Comparison of ENCODE assay signal across 12 cellular contexts in the genomic region with DNA sequence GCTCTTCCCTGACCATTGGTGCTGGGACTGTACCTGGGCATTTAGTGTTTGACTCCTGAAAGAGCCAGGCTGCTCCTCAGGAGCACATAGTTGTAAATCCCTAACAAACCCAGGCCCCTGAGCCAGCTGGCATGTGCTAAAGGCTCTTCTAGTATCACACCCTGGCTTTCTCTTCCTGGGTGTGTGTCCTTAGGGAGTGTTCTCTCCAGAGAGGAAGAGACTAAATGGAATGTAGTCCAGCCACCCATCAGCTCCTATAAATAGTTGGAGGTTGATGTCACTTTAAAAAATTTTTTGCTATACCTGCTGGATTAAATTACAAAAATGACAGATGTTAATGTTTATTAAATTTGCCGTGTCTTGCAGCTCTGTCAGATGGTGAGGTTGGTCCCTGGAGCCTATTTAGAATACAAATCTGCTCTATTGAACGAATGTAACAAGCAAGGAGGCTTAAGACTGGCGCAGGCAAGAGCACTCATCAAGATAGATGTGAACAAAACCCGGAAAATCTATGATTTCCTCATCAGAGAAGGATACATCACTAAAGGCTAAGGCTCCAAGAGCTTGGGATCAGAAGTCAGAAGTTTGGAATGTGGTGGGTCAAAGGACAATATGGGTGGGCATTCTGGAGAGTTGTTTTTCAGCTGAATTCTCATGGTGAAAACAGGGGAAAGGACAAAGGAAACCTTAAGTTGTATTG. TPM values are rescaled to one million over a fixed set of nuclear protein-coding genes. Genes with fewer than 3 reads are reported as not detected.
DNase-seq lines count a peak whose midpoint lies in the region; FAIRE-seq and TF ChIP-seq lines count a peak whose summit lies in the region.
"Had no signal": no experiment of that assay in that cellular context is flagged by ENCODE, and none has a peak within 500 bp of the region (broad histone marks: within the 10 kb centered on the region; RNA-seq: fewer than 3 reads in every experiment).

No MANE protein-coding gene starts in this region.

- TF ChIP-seq CTCF in BJ (IDR thresholded peaks at IDR 0.05; ENCODE audit: insufficient read depth, low read depth, low read length): no peak
- TF ChIP-seq CTCF in endothelial cell of umbilical vein (IDR thresholded peaks at IDR 0.05; ENCODE audit: extremely low read depth in 1 of 2, insufficient read depth in 1 of 2, low read depth in 1 of 2, low read length in 2 of 2): no peak
- TF ChIP-seq CTCF in dorsolateral prefrontal cortex (IDR thresholded peaks at IDR 0.05 in 54 of 56, conservative IDR thresholded peaks at IDR 0.05 in 2 of 56; ENCODE audit: low read depth in 1 of 56, partially characterized antibody in 56 of 56): no peak

- intact Hi-C loops in endothelial cell of umbilical vein (cut with micrococcal nuclease): loop anchor here (1.0 kb wide), 3 partner anchors 8 to 12 kb away; no protein-coding TSS in a partner anchor
- intact Hi-C loops in dorsolateral prefrontal cortex (cut with DNase I): no loop called here

- H3K4me1 ChIP-seq in endothelial cell of umbilical vein (ENCODE audit: control insufficient read depth, extremely low read depth, insufficient read depth, low read length) (peaks cover 22% of the 10 kb centered on the region), mesodermal cell (ENCODE audit: control insufficient read depth, insufficient read depth, low read length, poor library complexity, severe bottlenecking) (peaks cover 11% of the 10 kb centered on the region)

- no peaks in the 10 kb centered on the region for H4K20me1 ChIP-seq in endothelial cell of umbilical vein (replicated peaks; ENCODE audit: control insufficient read depth, extremely low read depth, insufficient read depth, low read length)

- FAIRE-seq in endothelial cell of umbilical vein (lab: Jason Lieb, UNC): no peak

- POLR2A ChIA-PET in BJ (lab: Charles Lee) (interaction anchor here (0.6 kb wide), 1 partner anchor 30 kb away, joined by 5 read pairs; no protein-coding TSS in a partner anchor), endothelial cell of umbilical vein (lab: Charles Lee) (interaction anchor here (0.6 to 1.6 kb wide), 4 partner anchors 12 to 69 kb away, joined by 3 to 8 read pairs (median 4); partner anchors contain the start of genes ACACA and TADA2A)

- H3K4me3 ChIP-seq in BJ (ENCODE audit: low read depth, low read length): no peak overlapping the region
- H3K4me3 ChIP-seq in endothelial cell of umbilical vein (replicated peaks in 1 of 3; ENCODE audit: insufficient read depth in 1 of 3, low read depth in 1 of 3, low read length in 3 of 3): peak overlapping the region in 1 of 3 experiments; percentile 26
- H3K4me3 ChIP-seq in mesodermal cell (ENCODE audit: extremely low read depth, insufficient read depth, low read length, poor library complexity, severe bottlenecking): no peak overlapping the region
- H3K4me3 ChIP-seq in dorsolateral prefrontal cortex: no peak overlapping the region
- H3K4me3 ChIP-seq: cardiac muscle cell had no signal

- DNase-seq in BJ (ENCODE audit: low read depth) (peak; percentile 50), NCI-H446 treated with DMSO at 0.1 percent for 48 hours (lab: John Stamatoyannopoulos, UW) (peak; percentile 26), endothelial cell of umbilical vein (ENCODE audit: low read depth, low spot score) (peak; percentile 86), activated gamma-delta T cell treated with Interleukin-2 at 50 U/mL for 16 hours (no peak), iPS-NIHi7 (ENCODE audit: extremely low spot score) (no peak), dorsolateral prefrontal cortex (no peak)
- DNase-seq in activated CD4-positive, alpha-beta T cell treated with anti-CD3 and anti-CD28 coated beads for 1 hour: no peak
- DNase-seq: activated CD4-positive, alpha-beta T cell treated with anti-CD3 and anti-CD28 coated beads, Interleukin-2, amount 50 U/mL, for 1 hour; CD8-positive, alpha-beta memory T cell; stimulated activated CD4-positive, alpha-beta T cell treated with anti-CD3 and anti-CD28 coated beads, Interleukin-2, amount 100 ng/mL, for 24 hours had no signal

- CTCF ChIA-PET in BJ (lab: Yijun Ruan, JAX) (interaction anchor here (0.6 to 1.7 kb wide), 5 partner anchors 11 to 54 kb away, joined by 3 to 7 read pairs (median 3); no protein-coding TSS in a partner anchor), endothelial cell of umbilical vein (lab: Charles Lee) (interaction anchor here (0.7 to 1.5 kb wide), 10 partner anchors 10 to 103 kb away, joined by 3 to 11 read pairs (median 4); partner anchors contain the start of gene DUSP14)

- peak overlapping the region; percentile 77 for H3K4me2 ChIP-seq in endothelial cell of umbilical vein (ENCODE audit: insufficient read depth, low read length)

- dilution Hi-C loops in endothelial cell of umbilical vein (cut with MboI; ENCODE audit: extremely low pct_ligation_motif_present, low sequenced_read_pairs): no loop called here

- H3K79me2 ChIP-seq in endothelial cell of umbilical vein (ENCODE audit: control insufficient read depth, insufficient read depth, low read length): no peaks in the 10 kb centered on the region

- peak overlapping the region; percentile 56 for H2AFZ ChIP-seq in endothelial cell of umbilical vein (ENCODE audit: low read depth, low read length)

- H3K9ac ChIP-seq in endothelial cell of umbilical vein (replicated peaks; ENCODE audit: extremely low read depth, insufficient read depth, low read length): peak overlapping the region; percentile 58

- H3K36me3 ChIP-seq in BJ (ENCODE audit: control insufficient read depth, insufficient read depth, low read length) (peaks cover 8% of the 10 kb centered on the region), endothelial cell of umbilical vein (ENCODE audit: control insufficient read depth in 2 of 2, extremely low read depth in 1 of 2, insufficient read depth in 2 of 2, low read length in 2 of 2) (peaks cover 3 to 9% of the 10 kb centered on the region in 2 experiments), mesodermal cell (ENCODE audit: control insufficient read depth, insufficient read depth, low read length) (peaks cover 83% of the 10 kb centered on the region)

- H3K27me3 ChIP-seq in BJ (ENCODE audit: control insufficient read depth, insufficient read depth, low read length) (no peaks in the 10 kb centered on the region), endothelial cell of umbilical vein (ENCODE audit: control insufficient read depth in 2 of 2, insufficient read depth in 2 of 2, low read length in 2 of 2) (no peaks in the 10 kb centered on the region), dorsolateral prefrontal cortex (no peaks in the 10 kb centered on the region)
- H3K27me3 ChIP-seq: cardiac muscle cell had no signal

- WGBS in mesodermal cell (ENCODE audit: insufficient coverage in 2 of 2), 2 experiments: 98% methylated on average over 4 of the region's 4 CpGs

- TF ChIP-seq POLR2A in endothelial cell of umbilical vein (IDR thresholded peaks at IDR 0.05; ENCODE audit: low read depth, low read length): no peak

- H3K9me3 ChIP-seq in endothelial cell of umbilical vein (replicated peaks; ENCODE audit: control insufficient read depth, insufficient read depth, low read length): no peaks in the 10 kb centered on the region
- no peaks in the 10 kb centered on the region for H3K9me3 ChIP-seq in mesodermal cell (ENCODE audit: control insufficient read depth, low read length)

- TSS peak; percentile 78 for BruUV-seq in endothelial cell of umbilical vein (replicated peaks; lab: Mats Ljungman, UMichigan)

- H3K9me1 ChIP-seq in endothelial cell of umbilical vein (replicated peaks; ENCODE audit: control insufficient read depth, extremely low read depth, insufficient read depth, low read length): no peaks in the 10 kb centered on the region

- H3K27ac ChIP-seq in endothelial cell of umbilical vein (ENCODE audit: insufficient read depth, low read depth, low read length): peak overlapping the region; percentile 96
- H3K27ac ChIP-seq in mesodermal cell (ENCODE audit: low read depth, low read length, severe bottlenecking): peak overlapping the region; percentile 48
- peak overlapping the region in 28 of 59 donors; percentile 0 to 67 (median 27) for H3K27ac ChIP-seq in dorsolateral prefrontal cortex
- H3K27ac ChIP-seq: cardiac muscle cell had no signal

TF ChIP-seq in endothelial cell of umbilical vein, 7 proteins besides CTCF, POLR2A, EP300 and RAD21:
- TF ChIP-seq POLR2AphosphoS5 (IDR thresholded peaks at IDR 0.05; ENCODE audit: insufficient read depth, low read depth, low read length) (peak; percentile 14), MAX (IDR thresholded peaks at IDR 0.05; ENCODE audit: insufficient read depth, insufficient read length) (no peak), JUN (IDR thresholded peaks at IDR 0.05; ENCODE audit: borderline replicate concordance, insufficient read depth, insufficient read length, low read depth) (peak; percentile 86), FOS (IDR thresholded peaks at IDR 0.05; ENCODE audit: borderline replicate concordance, insufficient read depth, low read length) (peak; percentile 43), GATA2 (IDR thresholded peaks at IDR 0.05; ENCODE audit: insufficient read depth, insufficient read length, low read depth, low read length) (peak; percentile 33)
TF ChIP-seq in endothelial cell of umbilical vein: peak in this region for 4.

RNA-seq across cellular contexts. Expression of gene DUSP14, which starts 13.1 kb away (rescaled TPM):
- 123 and 152 TPM in 2 replicates for polyA plus RNA-seq in BJ (2011; rRNA removed)
- polyA minus RNA-seq in BJ (2011; rRNA and poly(A)+ RNA removed): 54.4 and 94.0 TPM in 2 replicates
- total RNA-seq in endothelial cell of umbilical vein: 33.5 and 36.4 TPM in 2 replicates
- 62.5 and 64.2 TPM in 2 replicates for polyA plus RNA-seq in endothelial cell of umbilical vein
- polyA plus RNA-seq in endothelial cell of umbilical vein (2011; cell fraction: cytosol; rRNA removed): 58.9 and 63.2 TPM in 2 replicates
- polyA plus RNA-seq in endothelial cell of umbilical vein (2011; cell fraction: nucleus; rRNA removed): 33.4 and 35.0 TPM in 2 replicates
- 42.6 and 52.3 TPM in 2 replicates for polyA plus RNA-seq in endothelial cell of umbilical vein (2012)
- 44.1 and 49.4 TPM in 2 replicates for polyA minus RNA-seq in endothelial cell of umbilical vein
- 22.7 TPM for polyA minus RNA-seq in endothelial cell of umbilical vein (2011; cell fraction: cytosol; rRNA and poly(A)+ RNA removed)
- polyA minus RNA-seq in endothelial cell of umbilical vein (2011; cell fraction: nucleus; rRNA and poly(A)+ RNA removed): 16.9 and 20.3 TPM in 2 replicates
- 31.1 TPM for polyA plus RNA-seq in mesodermal cell (2013, experiment 1 of 2)
- 23.1 TPM for polyA plus RNA-seq in mesodermal cell (2013, experiment 2 of 2)
- total RNA-seq in dorsolateral prefrontal cortex: 10 to 100 TPM in 119 of 120 experiments, 1 to 10 TPM in 1; 9.8 to 30.5 (median 19.3) TPM

Comparison
In these comparisons a context has a peak if more than half of its experiments do, and no peak if none do; other contexts are left out.
1. DNase-seq: peak in BJ (single experiment), NCI-H446 treated with DMSO at 0.1 percent for 48 hours (single experiment) and endothelial cell of umbilical vein (single experiment); none in activated gamma-delta T cell treated with Interleukin-2 at 50 U/mL for 16 hours (single experiment), iPS-NIHi7 (single experiment), activated CD4-positive, alpha-beta T cell treated with anti-CD3 and anti-CD28 coated beads for 1 hour (single experiment) and dorsolateral prefrontal cortex (0 of 10).